8 cellular contexts compared by ENCODE assay signal in genomic region chr17:50547736-50548083, GRCh38. TPM values are rescaled to one million over a fixed set of nuclear protein-coding genes. Genes with fewer than 3 reads are reported as not detected.
A peak's percentile ranks its signal among the peaks of the same experiment; 100 is the strongest.
DNase-seq lines count a peak whose midpoint lies in the region; ATAC-seq and TF ChIP-seq lines count a peak whose summit lies in the region.

No MANE protein-coding gene starts in this region.

- peak; percentile 46 for DNase-seq in AG20443 (ENCODE audit: low spot score)
- DNase-seq in Jurkat, Clone E6-1 (ENCODE audit: low read depth, low spot score) = no peak
- DNase-seq in colonic mucosa = peak; percentile 77
- no peak for DNase-seq in naive thymus-derived CD8-positive, alpha-beta T cell
- no peak for DNase-seq in cerebellar nuclear complex (lab: John Stamatoyannopoulos, UW)
- no peak for DNase-seq in amniotic stem cell (lab: John Stamatoyannopoulos, UW)
- no peak for DNase-seq in RKO (ENCODE audit: low spot score)

- peak overlapping the region; percentile 80 to 82 for H3K9ac ChIP-seq in colonic mucosa (ENCODE audit: low read depth in 2 of 2, low read length in 2 of 2)

- H3K36me3 Mint-ChIP-seq in naive thymus-derived CD8-positive, alpha-beta T cell = peaks cover 0 to 5% (median 0%) of the 10 kb centered on the region in 3 donors

- H3K27me3 ChIP-seq in colonic mucosa = no peaks in the 10 kb centered on the region

- H3K4me3 ChIP-seq in Jurkat, Clone E6-1 (ENCODE audit: low read length) = peak overlapping the region; percentile 55
- H3K4me3 ChIP-seq in colonic mucosa = peak overlapping the region; percentile 77

- no peaks in the 10 kb centered on the region for H3K4me1 ChIP-seq in colonic mucosa

- H3K27ac Mint-ChIP-seq in naive thymus-derived CD8-positive, alpha-beta T cell = peak overlapping the region in 8 of 10 donors; percentile 43 to 88 (median 62)

- intact Hi-C loops in colonic mucosa (cut with DNase I) = loop anchor here (5.0 to 10.0 kb wide), 2 partner anchors 295 to 407 kb away; no protein-coding TSS in a partner anchor

- H3K4me3 Mint-ChIP-seq in naive thymus-derived CD8-positive, alpha-beta T cell = peak overlapping the region; percentile 72 to 85 (median 78)

- no peak for TF ChIP-seq CTCF in colonic mucosa (IDR thresholded peaks at IDR 0.05)

- POLR2A ChIA-PET in naive thymus-derived CD8-positive, alpha-beta T cell (lab: Charles Lee) = no interaction called here

- H3K36me3 ChIP-seq in colonic mucosa = no peaks in the 10 kb centered on the region

- no peaks in the 10 kb centered on the region for H3K9me3 ChIP-seq in colonic mucosa

- H3K27me3 Mint-ChIP-seq in naive thymus-derived CD8-positive, alpha-beta T cell = peaks cover 0 to 12% (median 6%) of the 10 kb centered on the region in 5 donors

- peak overlapping the region; percentile 81 for H3K27ac ChIP-seq in colonic mucosa

- H3K4me1 Mint-ChIP-seq in naive thymus-derived CD8-positive, alpha-beta T cell = peaks cover 10 to 18% (median 18%) of the 10 kb centered on the region in 4 donors

- H3K9me3 Mint-ChIP-seq in naive thymus-derived CD8-positive, alpha-beta T cell = no peaks in the 10 kb centered on the region

- ATAC-seq in naive thymus-derived CD8-positive, alpha-beta T cell = no peak
- no peak for ATAC-seq in GM18502 (IDR thresholded peaks at IDR 0.05; ENCODE audit: poor library complexity, unreplicated experiment)

RNA-seq across cellular contexts. Expression of gene SPATA20, which starts 0.7 kb away (rescaled TPM):
- 10.9 TPM for polyA plus RNA-seq in Jurkat, Clone E6-1 (2012; ENCODE audit: insufficient read depth, insufficient read length)
- 10 to 100 TPM; 41.6 to 53.1 TPM for total RNA-seq in colonic mucosa
- total RNA-seq in naive thymus-derived CD8-positive, alpha-beta T cell = 10 to 100 TPM; 33.2 to 39.8 TPM
- 1 to 10 TPM; 6.9 to 8.9 (median 7.5) TPM for polyA plus RNA-seq in naive thymus-derived CD8-positive, alpha-beta T cell

RNA-seq across cellular contexts. Expression of gene CACNA1G, which starts 12.8 kb away (rescaled TPM):
- polyA plus RNA-seq in Jurkat, Clone E6-1 (2012; ENCODE audit: insufficient read depth, insufficient read length) = not detected
- total RNA-seq in colonic mucosa = under 1 TPM; 0.07 to 0.19 TPM
- under 1 TPM in 1 of 2 experiments, not detected in 1; 0.05 TPM for total RNA-seq in naive thymus-derived CD8-positive, alpha-beta T cell
- polyA plus RNA-seq in naive thymus-derived CD8-positive, alpha-beta T cell = not detected

RNA-seq across cellular contexts. Expression of gene EPN3, which starts 15.2 kb away (rescaled TPM):
- polyA plus RNA-seq in Jurkat, Clone E6-1 (2012; ENCODE audit: insufficient read depth, insufficient read length) = not detected
- 10 to 100 TPM; 18.3 to 79.8 TPM for total RNA-seq in colonic mucosa
- not detected for total RNA-seq in naive thymus-derived CD8-positive, alpha-beta T cell
- not detected for polyA plus RNA-seq in naive thymus-derived CD8-positive, alpha-beta T cell

RNA-seq across cellular contexts. Expression of gene MYCBPAP, which starts 39.5 kb away (rescaled TPM):
- 9.7 TPM for polyA plus RNA-seq in Jurkat, Clone E6-1 (2012; ENCODE audit: insufficient read depth, insufficient read length)
- 1 to 10 TPM in 1 of 2 donors, under 1 TPM in 1; 0.56 to 2.8 TPM for total RNA-seq in colonic mucosa
- total RNA-seq in naive thymus-derived CD8-positive, alpha-beta T cell = 1 to 10 TPM; 1.3 to 2.6 TPM
- 1 to 10 TPM in 1 of 3 donors, under 1 TPM in 1, not detected in 1; 0.80 to 1.3 TPM for polyA plus RNA-seq in naive thymus-derived CD8-positive, alpha-beta T cell

Comparison
In these comparisons a context has a peak if more than half of its experiments do, and no peak if none do; other contexts are left out.
1. DNase-seq: peak in AG20443 (single experiment) and colonic mucosa (single experiment); none in Jurkat, Clone E6-1 (single experiment), naive thymus-derived CD8-positive, alpha-beta T cell (0 of 10), cerebellar nuclear complex (0 of 2), amniotic stem cell (single experiment) and RKO (single experiment).
2. RNA of gene EPN3, which starts 15.2 kb away (total RNA-seq): 18.3 to 79.8 TPM in colonic mucosa; not detected in naive thymus-derived CD8-positive, alpha-beta T cell; every median in the first group is over 10 times any median in the second.